Comparison of ENCODE assay signal across 1 cellular context in the genomic region with DNA sequence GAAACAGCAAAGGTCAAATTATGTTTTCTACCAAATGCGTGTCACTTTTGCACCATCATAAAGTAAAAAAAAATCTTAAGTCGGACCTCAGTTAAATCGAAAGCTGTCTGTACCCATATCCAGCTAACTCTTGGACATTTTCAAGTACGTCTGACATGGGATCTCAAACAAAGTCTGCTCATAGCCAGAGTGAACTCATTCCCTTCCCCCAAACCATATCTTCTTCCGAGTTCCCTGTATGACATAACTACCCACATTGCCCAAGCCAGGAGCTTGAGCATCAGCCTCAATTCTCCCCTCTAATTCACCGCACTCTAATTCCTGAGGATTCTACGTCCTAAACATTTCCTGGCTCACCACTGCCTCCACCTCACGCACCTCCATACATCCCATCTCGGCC.
TF ChIP-seq lines count a peak whose summit lies in the region.

No MANE protein-coding gene starts in this region.

TF ChIP-seq in IMR-90, 13 proteins besides CTCF, POLR2A, EP300 and RAD21:
- TF ChIP-seq, protein P1, sequence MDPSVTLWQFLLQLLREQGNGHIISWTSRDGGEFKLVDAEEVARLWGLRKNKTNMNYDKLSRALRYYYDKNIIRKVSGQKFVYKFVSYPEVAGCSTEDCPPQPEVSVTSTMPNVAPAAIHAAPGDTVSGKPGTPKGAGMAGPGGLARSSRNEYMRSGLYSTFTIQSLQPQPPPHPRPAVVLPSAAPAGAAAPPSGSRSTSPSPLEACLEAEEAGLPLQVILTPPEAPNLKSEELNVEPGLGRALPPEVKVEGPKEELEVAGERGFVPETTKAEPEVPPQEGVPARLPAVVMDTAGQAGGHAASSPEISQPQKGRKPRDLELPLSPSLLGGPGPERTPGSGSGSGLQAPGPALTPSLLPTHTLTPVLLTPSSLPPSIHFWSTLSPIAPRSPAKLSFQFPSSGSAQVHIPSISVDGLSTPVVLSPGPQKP (IDR thresholded peaks at IDR 0.05; ENCODE audit: borderline replicate concordance, low read depth, low read length), result no peak
- no peak for TF ChIP-seq CHD1 (IDR thresholded peaks at IDR 0.05; ENCODE audit: low read depth, low read length)
- TF ChIP-seq, protein P2, sequence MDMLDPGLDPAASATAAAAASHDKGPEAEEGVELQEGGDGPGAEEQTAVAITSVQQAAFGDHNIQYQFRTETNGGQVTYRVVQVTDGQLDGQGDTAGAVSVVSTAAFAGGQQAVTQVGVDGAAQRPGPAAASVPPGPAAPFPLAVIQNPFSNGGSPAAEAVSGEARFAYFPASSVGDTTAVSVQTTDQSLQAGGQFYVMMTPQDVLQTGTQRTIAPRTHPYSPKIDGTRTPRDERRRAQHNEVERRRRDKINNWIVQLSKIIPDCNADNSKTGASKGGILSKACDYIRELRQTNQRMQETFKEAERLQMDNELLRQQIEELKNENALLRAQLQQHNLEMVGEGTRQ (IDR thresholded peaks at IDR 0.05; ENCODE audit: low read depth, low read length), result no peak
